ENCODE assay signal across 1 cellular context in the genomic region with DNA sequence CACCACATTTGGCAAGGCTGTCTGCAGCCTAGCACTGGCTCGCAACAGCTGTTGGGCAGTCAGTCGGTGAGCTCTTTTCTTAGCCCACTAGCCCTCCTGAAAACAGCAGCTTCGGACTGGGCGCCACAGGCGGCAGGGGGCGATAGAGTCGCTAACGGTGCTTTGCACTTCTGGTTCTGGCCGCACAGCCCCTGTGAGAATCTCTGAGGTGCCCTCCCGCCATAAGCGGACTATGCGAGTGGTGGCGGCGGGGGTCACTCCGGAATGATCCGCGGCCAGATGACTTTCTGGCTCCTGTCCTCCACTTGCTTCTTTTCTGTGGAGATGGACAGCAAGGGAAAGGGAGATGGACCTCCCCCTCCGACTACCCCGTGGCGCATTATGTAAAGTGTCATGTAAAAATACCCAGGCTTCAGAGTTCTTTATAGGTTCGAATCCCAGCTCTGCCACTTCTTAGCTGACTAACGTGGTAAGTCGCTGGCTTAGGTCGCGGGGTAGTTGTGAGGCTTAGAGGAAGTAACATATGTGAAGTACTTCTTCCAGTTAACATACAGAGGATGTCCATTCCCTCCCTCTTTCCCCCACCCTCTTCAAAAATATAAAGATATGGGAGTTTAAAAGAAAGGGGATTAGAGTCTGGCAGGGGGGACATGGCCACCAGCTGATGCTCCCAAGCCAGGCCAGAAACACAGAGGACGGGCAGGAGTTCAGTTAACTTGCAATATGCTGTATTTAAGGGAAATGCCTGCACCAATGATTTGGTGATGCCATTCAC.
TF ChIP-seq lines count a peak whose summit lies in the region.

No MANE protein-coding gene starts in this region.

TF ChIP-seq in Ishikawa, 13 proteins besides CTCF, POLR2A, EP300 and RAD21 (continued from another document):
- TF ChIP-seq ZBTB7A (IDR thresholded peaks at IDR 0.05; ENCODE audit: low read depth) (no peak), TEAD4 (IDR thresholded peaks at IDR 0.05) (no peak)
- TF ChIP-seq, protein P1, sequence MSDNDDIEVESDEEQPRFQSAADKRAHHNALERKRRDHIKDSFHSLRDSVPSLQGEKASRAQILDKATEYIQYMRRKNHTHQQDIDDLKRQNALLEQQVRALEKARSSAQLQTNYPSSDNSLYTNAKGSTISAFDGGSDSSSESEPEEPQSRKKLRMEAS (IDR thresholded peaks at IDR 0.05): no peak
